In genomic region chr3:45054196-45054857, GRCh38 we compare ENCODE assay signal across 1 cellular context.
TF ChIP-seq lines count a peak whose summit lies in the region.

No MANE protein-coding gene starts in this region.

TF ChIP-seq in K562, 482 proteins besides CTCF, POLR2A, EP300 and RAD21 (continued from another document and continues in another):
- TF ChIP-seq, protein P1, sequence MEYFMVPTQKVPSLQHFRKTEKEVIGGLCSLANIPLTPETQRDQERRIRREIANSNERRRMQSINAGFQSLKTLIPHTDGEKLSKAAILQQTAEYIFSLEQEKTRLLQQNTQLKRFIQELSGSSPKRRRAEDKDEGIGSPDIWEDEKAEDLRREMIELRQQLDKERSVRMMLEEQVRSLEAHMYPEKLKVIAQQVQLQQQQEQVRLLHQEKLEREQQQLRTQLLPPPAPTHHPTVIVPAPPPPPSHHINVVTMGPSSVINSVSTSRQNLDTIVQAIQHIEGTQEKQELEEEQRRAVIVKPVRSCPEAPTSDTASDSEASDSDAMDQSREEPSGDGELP (CRISPR knock-in tag; IDR thresholded peaks at IDR 0.05; ENCODE audit: borderline replicate concordance): no peak
- TF ChIP-seq, protein P2, sequence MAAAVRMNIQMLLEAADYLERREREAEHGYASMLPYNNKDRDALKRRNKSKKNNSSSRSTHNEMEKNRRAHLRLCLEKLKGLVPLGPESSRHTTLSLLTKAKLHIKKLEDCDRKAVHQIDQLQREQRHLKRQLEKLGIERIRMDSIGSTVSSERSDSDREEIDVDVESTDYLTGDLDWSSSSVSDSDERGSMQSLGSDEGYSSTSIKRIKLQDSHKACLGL (CRISPR knock-in tag; IDR thresholded peaks at IDR 0.05; ENCODE audit: borderline replicate concordance, poor library complexity, severe bottlenecking): peak; percentile 61
- TF ChIP-seq ZFP30 (CRISPR knock-in tag; IDR thresholded peaks at IDR 0.05; ENCODE audit: borderline replicate concordance) (no peak; the same call in 1 of the 2 replicates), FOXO4 (CRISPR knock-in tag; IDR thresholded peaks at IDR 0.05) (peak; percentile 96), RBM14 (IDR thresholded peaks at IDR 0.05; ENCODE audit: borderline replicate concordance, insufficient read depth, low read depth, low read length) (no peak), PCBP1 (IDR thresholded peaks at IDR 0.05; ENCODE audit: low read depth, low read length, poor library complexity, severe bottlenecking) (no peak), MEF2D (tag; conservative IDR thresholded peaks at IDR 0.05; ENCODE audit: low read depth) (peak; percentile 96), ZNF444 (CRISPR knock-in tag; IDR thresholded peaks at IDR 0.05) (peak; percentile 75; the same call in 1 of the 2 replicates), KDM1A (IDR thresholded peaks at IDR 0.05) (no peak), NFRKB (IDR thresholded peaks at IDR 0.05; ENCODE audit: low read depth) (peak; percentile 77), PML (IDR thresholded peaks at IDR 0.05; ENCODE audit: low read length) (no peak), TCF7 (IDR thresholded peaks at IDR 0.05; ENCODE audit: borderline replicate concordance) (no peak), KLF13 (tag; IDR thresholded peaks at IDR 0.05; ENCODE audit: borderline replicate concordance, low read depth) (peak; percentile 87), FOXP4 (CRISPR knock-in tag; IDR thresholded peaks at IDR 0.05; ENCODE audit: borderline replicate concordance) (no peak), PCBP2 (IDR thresholded peaks at IDR 0.05; ENCODE audit: low read depth, low read length, poor library complexity, severe bottlenecking) (no peak), NR2F6 (CRISPR knock-in tag; IDR thresholded peaks at IDR 0.05) (0 out of 2 replicates have a peak, but pooled peaks have one; percentile 82), EHMT2 (IDR thresholded peaks at IDR 0.05) (0 out of 2 replicates have a peak, but pooled peaks have one; percentile 23), ZNF431 (CRISPR knock-in tag; IDR thresholded peaks at IDR 0.05) (no peak), ZNF764 (CRISPR knock-in tag; IDR thresholded peaks at IDR 0.05; ENCODE audit: low read depth) (no peak), SREBF2 (CRISPR knock-in tag; IDR thresholded peaks at IDR 0.05) (no peak), ZNF740 (CRISPR knock-in tag; IDR thresholded peaks at IDR 0.05) (no peak), ZNF740 (tag; IDR thresholded peaks at IDR 0.05) (peak in 1 of 2 experiments; percentile 96; a peak in 2 of 4 replicates), HNRNPL (IDR thresholded peaks at IDR 0.05; ENCODE audit: low read depth, low read length) (no peak), CXXC5 (CRISPR knock-in tag; IDR thresholded peaks at IDR 0.05) (peak; percentile 95), ILK (tag; IDR thresholded peaks at IDR 0.05; ENCODE audit: borderline replicate concordance, low read depth) (peak; percentile 95), SMARCB1 (IDR thresholded peaks at IDR 0.05; ENCODE audit: insufficient read length, low read depth) (no peak), MLLT1 (IDR thresholded peaks at IDR 0.05) (no peak), SMAD1 (IDR thresholded peaks at IDR 0.05; ENCODE audit: low read depth, low read length, partially characterized antibody) (no peak), ARNT (IDR thresholded peaks at IDR 0.05) (no peak), MTA1 (IDR thresholded peaks at IDR 0.05; ENCODE audit: borderline replicate concordance) (no peak), MNT (conservative IDR thresholded peaks at IDR 0.05) (no peak), GMEB1 (CRISPR knock-in tag; IDR thresholded peaks at IDR 0.05) (peak; percentile 69), MECOM (CRISPR knock-in tag; IDR thresholded peaks at IDR 0.05) (peak; percentile 94), ZNF124 (CRISPR knock-in tag; IDR thresholded peaks at IDR 0.05) (no peak), DACH1 (IDR thresholded peaks at IDR 0.05; ENCODE audit: partially characterized antibody) (no peak), ZNF778 (CRISPR knock-in tag; IDR thresholded peaks at IDR 0.05) (no peak), CCNT2 (IDR thresholded peaks at IDR 0.05; ENCODE audit: borderline replicate concordance, extremely low read depth, insufficient read length, low read depth, low read length) (no peak)
- TF ChIP-seq, protein P3, sequence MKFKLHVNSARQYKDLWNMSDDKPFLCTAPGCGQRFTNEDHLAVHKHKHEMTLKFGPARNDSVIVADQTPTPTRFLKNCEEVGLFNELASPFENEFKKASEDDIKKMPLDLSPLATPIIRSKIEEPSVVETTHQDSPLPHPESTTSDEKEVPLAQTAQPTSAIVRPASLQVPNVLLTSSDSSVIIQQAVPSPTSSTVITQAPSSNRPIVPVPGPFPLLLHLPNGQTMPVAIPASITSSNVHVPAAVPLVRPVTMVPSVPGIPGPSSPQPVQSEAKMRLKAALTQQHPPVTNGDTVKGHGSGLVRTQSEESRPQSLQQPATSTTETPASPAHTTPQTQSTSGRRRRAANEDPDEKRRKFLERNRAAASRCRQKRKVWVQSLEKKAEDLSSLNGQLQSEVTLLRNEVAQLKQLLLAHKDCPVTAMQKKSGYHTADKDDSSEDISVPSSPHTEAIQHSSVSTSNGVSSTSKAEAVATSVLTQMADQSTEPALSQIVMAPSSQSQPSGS (CRISPR knock-in tag; IDR thresholded peaks at IDR 0.05): no peak
- TF ChIP-seq, protein P4, sequence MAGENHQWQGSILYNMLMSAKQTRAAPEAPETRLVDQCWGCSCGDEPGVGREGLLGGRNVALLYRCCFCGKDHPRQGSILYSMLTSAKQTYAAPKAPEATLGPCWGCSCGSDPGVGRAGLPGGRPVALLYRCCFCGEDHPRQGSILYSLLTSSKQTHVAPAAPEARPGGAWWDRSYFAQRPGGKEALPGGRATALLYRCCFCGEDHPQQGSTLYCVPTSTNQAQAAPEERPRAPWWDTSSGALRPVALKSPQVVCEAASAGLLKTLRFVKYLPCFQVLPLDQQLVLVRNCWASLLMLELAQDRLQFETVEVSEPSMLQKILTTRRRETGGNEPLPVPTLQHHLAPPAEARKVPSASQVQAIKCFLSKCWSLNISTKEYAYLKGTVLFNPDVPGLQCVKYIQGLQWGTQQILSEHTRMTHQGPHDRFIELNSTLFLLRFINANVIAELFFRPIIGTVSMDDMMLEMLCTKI (IDR thresholded peaks at IDR 0.05; ENCODE audit: partially characterized antibody): no peak
- TF ChIP-seq, protein P5, sequence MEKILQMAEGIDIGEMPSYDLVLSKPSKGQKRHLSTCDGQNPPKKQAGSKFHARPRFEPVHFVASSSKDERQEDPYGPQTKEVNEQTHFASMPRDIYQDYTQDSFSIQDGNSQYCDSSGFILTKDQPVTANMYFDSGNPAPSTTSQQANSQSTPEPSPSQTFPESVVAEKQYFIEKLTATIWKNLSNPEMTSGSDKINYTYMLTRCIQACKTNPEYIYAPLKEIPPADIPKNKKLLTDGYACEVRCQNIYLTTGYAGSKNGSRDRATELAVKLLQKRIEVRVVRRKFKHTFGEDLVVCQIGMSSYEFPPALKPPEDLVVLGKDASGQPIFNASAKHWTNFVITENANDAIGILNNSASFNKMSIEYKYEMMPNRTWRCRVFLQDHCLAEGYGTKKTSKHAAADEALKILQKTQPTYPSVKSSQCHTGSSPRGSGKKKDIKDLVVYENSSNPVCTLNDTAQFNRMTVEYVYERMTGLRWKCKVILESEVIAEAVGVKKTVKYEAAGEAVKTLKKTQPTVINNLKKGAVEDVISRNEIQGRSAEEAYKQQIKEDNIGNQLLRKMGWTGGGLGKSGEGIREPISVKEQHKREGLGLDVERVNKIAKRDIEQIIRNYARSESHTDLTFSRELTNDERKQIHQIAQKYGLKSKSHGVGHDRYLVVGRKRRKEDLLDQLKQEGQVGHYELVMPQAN (IDR thresholded peaks at IDR 0.05; ENCODE audit: borderline replicate concordance): no peak
- TF ChIP-seq, protein P6, sequence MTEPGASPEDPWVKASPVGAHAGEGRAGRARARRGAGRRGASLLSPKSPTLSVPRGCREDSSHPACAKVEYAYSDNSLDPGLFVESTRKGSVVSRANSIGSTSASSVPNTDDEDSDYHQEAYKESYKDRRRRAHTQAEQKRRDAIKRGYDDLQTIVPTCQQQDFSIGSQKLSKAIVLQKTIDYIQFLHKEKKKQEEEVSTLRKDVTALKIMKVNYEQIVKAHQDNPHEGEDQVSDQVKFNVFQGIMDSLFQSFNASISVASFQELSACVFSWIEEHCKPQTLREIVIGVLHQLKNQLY (CRISPR knock-in tag; conservative IDR thresholded peaks at IDR 0.05): no peak
